Comparison of ENCODE assay signal across 11 cellular contexts in genomic region chr9:106892632-106893031, GRCh38. TPM values are rescaled to one million over a fixed set of nuclear protein-coding genes. Genes with fewer than 3 reads are reported as not detected.
DNase-seq lines count a peak whose midpoint lies in the region; ATAC-seq and TF ChIP-seq lines count a peak whose summit lies in the region.
"Had no signal": no experiment of that assay in that cellular context is flagged by ENCODE, and none has a peak within 500 bp of the region (broad histone marks: within the 10 kb centered on the region; RNA-seq: fewer than 3 reads in every experiment).

No MANE protein-coding gene starts in this region.

- ATAC-seq in GM18858 (IDR thresholded peaks at IDR 0.05; ENCODE audit: unreplicated experiment) (no peak), HG03442 (IDR thresholded peaks at IDR 0.05; ENCODE audit: unreplicated experiment) (no peak), GM21737 (IDR thresholded peaks at IDR 0.05; ENCODE audit: unreplicated experiment) (no peak)

- H3K36me3 ChIP-seq in suprapubic skin, result no peaks in the 10 kb centered on the region

- peaks cover 54% of the 10 kb centered on the region for H3K4me1 ChIP-seq in suprapubic skin

- no peaks in the 10 kb centered on the region for H3K9me3 ChIP-seq in suprapubic skin

- peak overlapping the region; percentile 39 for H3K27ac ChIP-seq in suprapubic skin
- H3K27ac ChIP-seq: parathyroid adenoma had no signal

- TF ChIP-seq POLR2A in suprapubic skin (IDR thresholded peaks at IDR 0.05), result no peak

- no peak for TF ChIP-seq EP300 in suprapubic skin (IDR thresholded peaks at IDR 0.05)

- DNase-seq in HS-5 (ENCODE audit: low read depth), result peak; percentile 98
- peak; percentile 55 to 94 for DNase-seq in T47D (ENCODE audit: low read depth in 1 of 2, low spot score in 1 of 2)
- DNase-seq in islet precursor cell, result peak; percentile 99
- DNase-seq in suprapubic skin (ENCODE audit: low spot score in 2 of 2), result no peak
- DNase-seq in HUDEP-2 (lab: John Stamatoyannopoulos, UW; ENCODE audit: unreplicated experiment in 76 of 76), result no peak
- DNase-seq: activated T-cell treated with anti-CD3 and anti-CD28 coated beads, Interleukin-2, amount 50 U/mL, for 1 hour; NCI-H1436 treated with DMSO at 0.1 percent for 48 hours had no signal

- no peak overlapping the region for H3K4me3 ChIP-seq in suprapubic skin

- 65% methylated on average over 4 of the region's 4 CpGs for WGBS in suprapubic skin

- TF ChIP-seq CTCF in suprapubic skin (IDR thresholded peaks at IDR 0.05), result no peak

- in situ Hi-C loops in T47D (cut with HindIII; ENCODE audit: low pct_unique_long_range_greater_than_20kb, low sequenced_read_pairs), result no loop called here

- no peaks in the 10 kb centered on the region for H3K27me3 ChIP-seq in suprapubic skin

RNA-seq across cellular contexts. Expression of gene ZNF462, which starts 29.7 kb away (rescaled TPM):
- total RNA-seq in suprapubic skin, result 10 to 100 TPM; 16.4 to 35.2 (median 29.7) TPM

Comparison
In these comparisons a context has a peak if more than half of its experiments do, and no peak if none do; other contexts are left out.
1. DNase-seq: peak in HS-5 (single experiment), T47D (2 of 2) and islet precursor cell (single experiment); none in suprapubic skin (0 of 2) and HUDEP-2 (0 of 76).